Comparison of ENCODE assay signal across 9 cellular contexts in genomic region chr1:6601865-6602668, GRCh38. TPM values are rescaled to one million over a fixed set of nuclear protein-coding genes. Genes with fewer than 3 reads are reported as not detected.
A peak's percentile ranks its signal among the peaks of the same experiment; 100 is the strongest.
DNase-seq lines count a peak whose midpoint lies in the region; ATAC-seq and TF ChIP-seq lines count a peak whose summit lies in the region.
"Had no signal": no experiment of that assay in that cellular context is flagged by ENCODE, and none has a peak within 500 bp of the region (broad histone marks: within the 10 kb centered on the region; RNA-seq: fewer than 3 reads in every experiment).

No MANE protein-coding gene starts in this region.

- no peaks in the 10 kb centered on the region for H3K9me3 Mint-ChIP-seq in HFFc6

- DNase-seq in NCI-H510A treated with DMSO at 0.1 percent for 48 hours (lab: John Stamatoyannopoulos, UW) (peak; percentile 53), NCI-H510A (lab: John Stamatoyannopoulos, UW) (no peak), HFFc6 (no peak), NCI-H2171 treated with DMSO at 0.1 percent for 48 hours (lab: John Stamatoyannopoulos, UW) (peak; percentile 67), adrenal gland (peak; percentile 64 to 80 (median 71)), right cardiac atrium (peak; percentile 67 to 84 (median 84)), renal cortical epithelial cell (ENCODE audit: low read depth) (peak; percentile 22), NCI-H187 (lab: John Stamatoyannopoulos, UW) (no peak)

- H3K36me3 ChIP-seq in adrenal gland (replicated peaks in 1 of 2) = peaks cover 0 to 25% of the 10 kb centered on the region in 2 donors

- TF ChIP-seq POLR2A in adrenal gland (IDR thresholded peaks at IDR 0.05) = no peak

- H3K4me1 ChIP-seq in adrenal gland (replicated peaks in 1 of 2) (peaks cover 38 to 53% of the 10 kb centered on the region in 2 donors), right cardiac atrium (ENCODE audit: control insufficient read depth, insufficient read depth, low read length) (peaks cover 15% of the 10 kb centered on the region)

- H3K36me3 Mint-ChIP-seq in HFFc6 (ENCODE audit: low read depth) = peaks cover 14% of the 10 kb centered on the region; the same call in 1 of the 2 replicates

- peaks cover 2% of the 10 kb centered on the region; the same call in 1 of the 2 replicates for H3K27me3 Mint-ChIP-seq in HFFc6 (ENCODE audit: insufficient read depth)

- 0% methylated on average over 36 to 108 of the region's 108 CpGs; no CpG with 5 or more reads in 1 of the 4 donors for WGBS in adrenal gland, 4 donors
- under 1% methylated on average over 108 of the region's 108 CpGs for WGBS in right cardiac atrium

- intact Hi-C loops in adrenal gland (cut with DNase I) = no loop called here
- intact Hi-C loops in right cardiac atrium (cut with DNase I) = loop anchor here in 1 of 4 donors (2.0 kb wide), 1 partner anchor 25 kb away; no protein-coding TSS in a partner anchor

- H3K4me3 ChIP-seq in adrenal gland = peak overlapping the region; percentile 14 to 71 (median 44)
- H3K4me3 ChIP-seq in right cardiac atrium (ENCODE audit: low read length) = peak overlapping the region; percentile 73

- H3K27me3 ChIP-seq in adrenal gland = no peaks in the 10 kb centered on the region
- no peaks in the 10 kb centered on the region for H3K27me3 ChIP-seq in right cardiac atrium (ENCODE audit: control insufficient read depth, insufficient read depth)

- peak overlapping the region; percentile 96 for H3K4me3 Mint-ChIP-seq in HFFc6

- H3K27ac Mint-ChIP-seq in HFFc6 = peak overlapping the region; percentile 97

- H3K4me1 Mint-ChIP-seq in HFFc6 (ENCODE audit: low read depth) = peaks cover 36% of the 10 kb centered on the region

- H3K9me3 ChIP-seq in adrenal gland (replicated peaks in 1 of 3) (no peaks in the 10 kb centered on the region), right cardiac atrium (ENCODE audit: control insufficient read depth, low read length) (no peaks in the 10 kb centered on the region)

- TF ChIP-seq CTCF in HFFc6 (IDR thresholded peaks at IDR 0.05) (no peak), adrenal gland (IDR thresholded peaks at IDR 0.05) (peak in 1 of 6 experiments; percentile 4)

- ATAC-seq in right cardiac atrium = peak; percentile 0 to 24

- H3K27ac ChIP-seq in adrenal gland (peak overlapping the region; percentile 55 to 99 (median 98)), right cardiac atrium (ENCODE audit: low read length) (peak overlapping the region; percentile 92)

RNA-seq across cellular contexts. Expression of gene KLHL21, which starts 0.6 kb away (rescaled TPM):
- total RNA-seq in HFFc6 (2021; fragmentation: NEBNext Ultra II Directional; extraction: Animal tissue kit (Norgen Biotek cat#: 25700)) = 10 to 100 TPM; 21.1 to 31.5 (median 22.6) TPM
- total RNA-seq in adrenal gland (100 to 1,000 TPM in 2 of 8 donors, 10 to 100 TPM in 6; 34.2 to 108 (median 62.1) TPM), right cardiac atrium (10 to 100 TPM; 54.9 to 71.3 (median 65.9) TPM), renal cortical epithelial cell (29.5 and 59.7 TPM in 2 replicates)
- polyA plus RNA-seq in adrenal gland (10 to 100 TPM; 11.7 to 19.1 (median 12.9) TPM), right cardiac atrium (57.7 TPM)

RNA-seq across cellular contexts. Expression of gene PHF13, which starts 11.5 kb away (rescaled TPM):
- 10 to 100 TPM; 18.0 to 19.9 (median 19.0) TPM for total RNA-seq in HFFc6 (2021; fragmentation: NEBNext Ultra II Directional; extraction: Animal tissue kit (Norgen Biotek cat#: 25700))
- total RNA-seq in adrenal gland (10 to 100 TPM in 7 of 8 donors, 1 to 10 TPM in 1; 8.7 to 20.1 (median 13.9) TPM), right cardiac atrium (1 to 10 TPM; 6.4 to 9.7 (median 7.9) TPM), renal cortical epithelial cell (8.2 and 22.4 TPM in 2 replicates)
- polyA plus RNA-seq in adrenal gland (10 to 100 TPM in 2 of 3 donors, 1 to 10 TPM in 1; 4.7 to 14.8 (median 11.2) TPM), right cardiac atrium (4.8 TPM)

RNA-seq across cellular contexts. Expression of gene ZBTB48, which starts 22.3 kb away (rescaled TPM):
- 10 to 100 TPM; 10.0 to 15.1 (median 11.3) TPM for total RNA-seq in HFFc6 (2021; fragmentation: NEBNext Ultra II Directional; extraction: Animal tissue kit (Norgen Biotek cat#: 25700))
- total RNA-seq in adrenal gland (10 to 100 TPM in 7 of 8 donors, 1 to 10 TPM in 1; 9.5 to 50.9 (median 26.3) TPM), right cardiac atrium (10 to 100 TPM; 11.3 to 18.4 (median 15.0) TPM), renal cortical epithelial cell (19.3 and 21.2 TPM in 2 replicates)
- polyA plus RNA-seq in adrenal gland (100 to 1,000 TPM in 2 of 3 donors, 1 to 10 TPM in 1; 6.8 to 245 (median 186) TPM), right cardiac atrium (14.7 TPM)

RNA-seq across cellular contexts. Expression of gene THAP3, which starts 22.6 kb away (rescaled TPM):
- total RNA-seq in HFFc6 (2021; fragmentation: NEBNext Ultra II Directional; extraction: Animal tissue kit (Norgen Biotek cat#: 25700)) = 10 to 100 TPM; 12.9 to 18.2 (median 16.2) TPM
- 10 to 100 TPM; 16.2 to 45.6 (median 34.5) TPM for total RNA-seq in adrenal gland
- polyA plus RNA-seq in adrenal gland = 10 to 100 TPM; 11.1 to 65.6 (median 37.6) TPM
- total RNA-seq in right cardiac atrium = 10 to 100 TPM; 10.2 to 17.9 (median 14.3) TPM
- 20.8 TPM for polyA plus RNA-seq in right cardiac atrium
- 17.0 and 20.9 TPM in 2 replicates for total RNA-seq in renal cortical epithelial cell

RNA-seq across cellular contexts. Expression of gene TAS1R1, which starts 47.0 kb away (rescaled TPM):
- not detected for total RNA-seq in HFFc6 (2021; fragmentation: NEBNext Ultra II Directional; extraction: Animal tissue kit (Norgen Biotek cat#: 25700))
- under 1 TPM in 4 of 8 donors, not detected in 4; 0.11 to 0.83 (median 0.47) TPM for total RNA-seq in adrenal gland
- under 1 TPM; 0.27 to 0.40 (median 0.37) TPM for polyA plus RNA-seq in adrenal gland
- total RNA-seq in right cardiac atrium = not detected
- polyA plus RNA-seq in right cardiac atrium = not detected
- total RNA-seq in renal cortical epithelial cell = not detected in 2 replicates
- total RNA-seq: glomerular endothelial cell had no signal

Comparison
In these comparisons a context has a peak if more than half of its experiments do, and no peak if none do; other contexts are left out.
1. DNase-seq: peak in NCI-H510A treated with DMSO at 0.1 percent for 48 hours (single experiment), NCI-H2171 treated with DMSO at 0.1 percent for 48 hours (single experiment), adrenal gland (7 of 7), right cardiac atrium (3 of 3) and renal cortical epithelial cell (single experiment); none in NCI-H510A (single experiment), HFFc6 (single experiment) and NCI-H187 (0 of 2).